11 cellular contexts compared by ENCODE assay signal in genomic region chr1:212238552-212238951, GRCh38. TPM values are rescaled to one million over a fixed set of nuclear protein-coding genes. Genes with fewer than 3 reads are reported as not detected.
DNase-seq lines count a peak whose midpoint lies in the region; ATAC-seq and TF ChIP-seq lines count a peak whose summit lies in the region.
"Had no signal": no experiment of that assay in that cellular context is flagged by ENCODE, and none has a peak within 500 bp of the region (broad histone marks: within the 10 kb centered on the region; RNA-seq: fewer than 3 reads in every experiment).

No MANE protein-coding gene starts in this region.

- H3K4me2 ChIP-seq in trophoblast cell (ENCODE audit: low read length), result no peak overlapping the region

- H4K8ac ChIP-seq in trophoblast cell (ENCODE audit: low read depth, low read length), result no peak overlapping the region

- H3K27ac ChIP-seq in lower lobe of right lung (peak overlapping the region; percentile 22), temporal lobe (ENCODE audit: low read depth, low read length) (peak overlapping the region; percentile 28), trophoblast cell (ENCODE audit: low read depth, low read length) (no peak overlapping the region)
- H3K27ac ChIP-seq: neutrophil, SJCRH30 had no signal

- H2BK5ac ChIP-seq in trophoblast cell (ENCODE audit: low read depth, low read length, poor library complexity), result no peak overlapping the region

- H3K36me3 ChIP-seq in lower lobe of right lung (no peaks in the 10 kb centered on the region), trophoblast cell (ENCODE audit: control insufficient read depth in 1 of 2, insufficient read depth in 2 of 2, low read length in 2 of 2) (no peaks in the 10 kb centered on the region)
- H3K36me3 ChIP-seq: neutrophil, SJCRH30 had no signal

- no CpG with 5 or more reads among the region's 4 CpGs for WGBS in trophoblast cell (ENCODE audit: extremely low coverage, insufficient coverage, insufficient read length)

- no peak overlapping the region for H3K4ac ChIP-seq in trophoblast cell (ENCODE audit: low read depth, low read length)

- H3K4me1 ChIP-seq in lower lobe of right lung, result peaks cover 60% of the 10 kb centered on the region
- H3K4me1 ChIP-seq in trophoblast cell (ENCODE audit: control insufficient read depth in 1 of 2, insufficient read depth in 2 of 2, low read length in 2 of 2), result peaks cover 3 to 5% of the 10 kb centered on the region in 2 experiments

- H3K27me3 ChIP-seq in lower lobe of right lung (ENCODE audit: low read depth) (no peaks in the 10 kb centered on the region), trophoblast cell (ENCODE audit: insufficient read depth, low read length) (no peaks in the 10 kb centered on the region)
- H3K27me3 ChIP-seq: neutrophil, SJCRH30 had no signal

- H3K4me3 ChIP-seq in lower lobe of right lung (no peak overlapping the region), trophoblast cell (ENCODE audit: low read depth, low read length) (no peak overlapping the region)
- H3K4me3 ChIP-seq: SJCRH30 had no signal

- H2AFZ ChIP-seq in trophoblast cell (ENCODE audit: insufficient read depth, low read length, poor library complexity), result no peak overlapping the region

- no peak overlapping the region for H3K18ac ChIP-seq in trophoblast cell (ENCODE audit: low read length)

- H3K23ac ChIP-seq in trophoblast cell (ENCODE audit: low read length), result no peak overlapping the region

- DNase-seq in NCI-H82 (lab: John Stamatoyannopoulos, UW) (peak; percentile 88), lower lobe of right lung (no peak), NCI-H2107 (lab: John Stamatoyannopoulos, UW) (no peak), trophoblast cell (no peak), HuH-7.5 (ENCODE audit: low spot score) (no peak), activated gamma-delta T cell treated with Interleukin-2 at 50 U/mL for 16 hours (no peak)
- DNase-seq: activated T-cell treated with anti-CD3 and anti-CD28 coated beads for 4 hours, SJCRH30 had no signal

- no peak overlapping the region for H4K91ac ChIP-seq in trophoblast cell (ENCODE audit: low read depth, low read length)

- no peak overlapping the region for H3K9ac ChIP-seq in trophoblast cell (ENCODE audit: low read length)

- no peak overlapping the region for H2AK5ac ChIP-seq in trophoblast cell (ENCODE audit: low read length)

- no peak overlapping the region for H2BK12ac ChIP-seq in trophoblast cell (ENCODE audit: low read length)

- no peak for TF ChIP-seq CTCF in lower lobe of right lung (IDR thresholded peaks at IDR 0.05)

- H2BK120ac ChIP-seq in trophoblast cell (ENCODE audit: insufficient read depth, low read length, poor library complexity), result no peak overlapping the region

- no peak overlapping the region for H3K14ac ChIP-seq in trophoblast cell (ENCODE audit: low read length)

- H4K12ac ChIP-seq in trophoblast cell (ENCODE audit: low read depth, low read length), result no peak overlapping the region

- peak; percentile 51 for ATAC-seq in esophagus mucosa
- peak in 1 of 2 donors; percentile 31 for ATAC-seq in lower lobe of right lung

- no peaks in the 10 kb centered on the region for H3K9me3 ChIP-seq in lower lobe of right lung
- no peaks in the 10 kb centered on the region for H3K9me3 ChIP-seq in trophoblast cell (ENCODE audit: insufficient read depth, low read depth, low read length)
- H3K9me3 ChIP-seq: neutrophil, SJCRH30 had no signal

- no peaks in the 10 kb centered on the region for H3K79me2 ChIP-seq in trophoblast cell (ENCODE audit: control insufficient read depth, insufficient read depth, low read length, poor library complexity)

- H3K79me1 ChIP-seq in trophoblast cell (ENCODE audit: low read length), result no peaks in the 10 kb centered on the region

- intact Hi-C loops in lower lobe of right lung (cut with DNase I), result no loop called here

RNA-seq across cellular contexts. Expression of gene PPP2R5A, which starts 46.7 kb away (rescaled TPM):
- total RNA-seq in esophagus mucosa (55.7 TPM), lower lobe of right lung (91.5 TPM), temporal lobe (18.4 TPM)
- 7.5 and 7.7 TPM in 2 replicates for polyA plus RNA-seq in trophoblast cell (2013)
